Comparison of ENCODE assay signal across 8 cellular contexts in the genomic region with DNA sequence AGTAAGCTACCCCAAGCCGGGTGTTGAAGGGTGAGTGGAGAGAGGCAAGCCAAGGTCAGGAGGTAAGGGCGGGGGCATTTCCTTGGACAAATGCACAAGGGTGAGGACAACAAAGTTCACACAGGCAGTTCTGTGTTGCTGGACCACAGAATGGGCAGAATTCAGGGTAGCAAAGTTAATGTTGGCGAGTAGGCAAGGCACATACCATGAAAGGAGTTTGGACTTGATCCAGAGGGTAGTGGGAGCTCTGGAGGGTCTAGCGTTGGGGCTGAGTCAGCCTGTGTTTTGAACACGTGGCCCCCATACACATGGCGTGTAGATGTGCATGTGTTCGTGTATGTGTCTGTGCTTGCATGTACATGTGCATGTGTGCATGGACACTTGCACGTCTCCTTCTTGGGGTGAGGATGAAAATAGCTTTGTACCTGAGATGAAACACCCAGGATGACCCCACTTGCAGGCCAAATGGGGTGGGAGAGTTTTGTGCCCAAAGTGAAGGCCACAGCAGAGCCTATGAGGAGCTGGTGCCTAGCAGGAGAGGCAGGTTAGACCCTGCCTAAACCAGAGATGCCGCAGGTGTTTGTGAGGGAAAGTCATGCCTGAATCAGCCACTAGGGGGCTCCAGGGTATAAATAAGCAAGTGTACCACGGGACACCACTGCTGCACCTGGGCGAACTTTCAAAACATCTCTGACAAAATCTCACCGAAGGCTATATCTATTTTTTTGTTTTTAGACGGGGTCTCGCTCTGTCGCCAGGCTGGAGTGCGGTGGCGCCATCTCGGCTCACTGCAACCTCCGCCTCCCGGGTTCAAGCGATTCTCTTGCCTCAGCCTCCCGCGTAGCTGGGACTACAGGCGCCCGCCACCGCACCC. TPM values are rescaled to one million over a fixed set of nuclear protein-coding genes. Genes with fewer than 3 reads are reported as not detected.
A peak's percentile ranks its signal among the peaks of the same experiment; 100 is the strongest.
DNase-seq lines count a peak whose midpoint lies in the region; ATAC-seq and TF ChIP-seq lines count a peak whose summit lies in the region.

No MANE protein-coding gene starts in this region.

- no peaks in the 10 kb centered on the region for H3K36me3 ChIP-seq in GM06990 (ENCODE audit: control insufficient read depth, insufficient read depth, low read length)

- ATAC-seq in HG03520 (IDR thresholded peaks at IDR 0.05; ENCODE audit: unreplicated experiment) (peak; percentile 52), HG03139 (IDR thresholded peaks at IDR 0.05; ENCODE audit: unreplicated experiment) (no peak)
- ATAC-seq in effector memory CD8-positive, alpha-beta T cell (replicated peaks): peak; percentile 92

- no peaks in the 10 kb centered on the region for H3K9me3 Mint-ChIP-seq in effector memory CD8-positive, alpha-beta T cell

- H3K27ac Mint-ChIP-seq in effector memory CD8-positive, alpha-beta T cell: peak overlapping the region in 1 of 2 donors; percentile 77

- peak; percentile 86 for TF ChIP-seq CTCF in GM06990 (IDR thresholded peaks at IDR 0.05; ENCODE audit: insufficient read depth, low read length, poor library complexity, severe bottlenecking)

- H3K27me3 Mint-ChIP-seq in effector memory CD8-positive, alpha-beta T cell: no peaks in the 10 kb centered on the region

- no peak overlapping the region for H3K4me3 Mint-ChIP-seq in effector memory CD8-positive, alpha-beta T cell

- no peaks in the 10 kb centered on the region for H3K27me3 ChIP-seq in GM06990 (replicated peaks; ENCODE audit: control insufficient read depth, insufficient read depth, low read length)

- peaks cover 3% of the 10 kb centered on the region for H3K36me3 Mint-ChIP-seq in effector memory CD8-positive, alpha-beta T cell (ENCODE audit: insufficient read depth)

- H3K4me3 ChIP-seq in GM06990 (replicated peaks; ENCODE audit: low read depth, low read length): no peak overlapping the region

- H3K4me1 Mint-ChIP-seq in effector memory CD8-positive, alpha-beta T cell (ENCODE audit: low read depth in 2 of 2): peaks cover 18 to 25% of the 10 kb centered on the region in 2 donors

- DNase-seq in GM06990 (ENCODE audit: extremely low read depth, insufficient read length): peak; percentile 51
- peak; percentile 64 for DNase-seq in NOMO-1 treated with DMSO at 0.1 percent for 48 hours (lab: John Stamatoyannopoulos, UW; ENCODE audit: unreplicated experiment)
- peak; percentile 67 to 72 for DNase-seq in activated CD8-positive, alpha-beta memory T cell treated with anti-CD3 and anti-CD28 coated beads for 4 hours (ENCODE audit: low read depth in 2 of 2)
- peak; percentile 82 to 88 (median 85) for DNase-seq in effector memory CD8-positive, alpha-beta T cell
- peak; percentile 88 for DNase-seq in mucosa of gallbladder (ENCODE audit: low spot score)
- DNase-seq in stimulated activated CD8-positive, alpha-beta memory T cell treated with anti-CD3 and anti-CD28 coated beads, Interleukin-7, amount 100 ng/mL, for 4 hours (ENCODE audit: low read depth in 2 of 2): peak; percentile 63 to 74

RNA-seq across cellular contexts. Expression of gene SLC27A3, which starts 21.8 kb away (rescaled TPM):
- 22.1 TPM for total RNA-seq in mucosa of gallbladder
